1 cellular context compared by ENCODE assay signal in the genomic region with DNA sequence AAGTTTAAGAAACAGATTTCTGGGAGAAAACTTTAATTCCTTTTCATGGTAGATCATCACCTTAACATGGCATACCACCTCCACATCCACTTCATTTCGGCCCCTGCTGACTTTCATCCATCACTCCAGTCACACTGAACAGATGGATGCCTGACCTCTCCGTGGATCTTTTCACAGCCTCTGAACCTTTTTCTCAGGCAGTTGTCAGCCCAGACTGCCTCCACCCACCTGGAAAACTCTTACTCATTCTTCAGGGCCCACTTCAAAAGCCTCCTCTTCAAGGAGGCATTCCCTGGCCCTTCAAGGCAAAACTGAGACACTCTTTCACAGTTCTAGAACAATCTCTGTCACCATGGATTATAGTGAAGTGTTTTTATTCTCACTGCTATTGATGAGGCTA.
TF ChIP-seq lines count a peak whose summit lies in the region.

No MANE protein-coding gene starts in this region.

TF ChIP-seq in HCT116, 20 proteins besides CTCF, POLR2A, EP300 and RAD21 (continued from another document):
- TF ChIP-seq, protein P1, sequence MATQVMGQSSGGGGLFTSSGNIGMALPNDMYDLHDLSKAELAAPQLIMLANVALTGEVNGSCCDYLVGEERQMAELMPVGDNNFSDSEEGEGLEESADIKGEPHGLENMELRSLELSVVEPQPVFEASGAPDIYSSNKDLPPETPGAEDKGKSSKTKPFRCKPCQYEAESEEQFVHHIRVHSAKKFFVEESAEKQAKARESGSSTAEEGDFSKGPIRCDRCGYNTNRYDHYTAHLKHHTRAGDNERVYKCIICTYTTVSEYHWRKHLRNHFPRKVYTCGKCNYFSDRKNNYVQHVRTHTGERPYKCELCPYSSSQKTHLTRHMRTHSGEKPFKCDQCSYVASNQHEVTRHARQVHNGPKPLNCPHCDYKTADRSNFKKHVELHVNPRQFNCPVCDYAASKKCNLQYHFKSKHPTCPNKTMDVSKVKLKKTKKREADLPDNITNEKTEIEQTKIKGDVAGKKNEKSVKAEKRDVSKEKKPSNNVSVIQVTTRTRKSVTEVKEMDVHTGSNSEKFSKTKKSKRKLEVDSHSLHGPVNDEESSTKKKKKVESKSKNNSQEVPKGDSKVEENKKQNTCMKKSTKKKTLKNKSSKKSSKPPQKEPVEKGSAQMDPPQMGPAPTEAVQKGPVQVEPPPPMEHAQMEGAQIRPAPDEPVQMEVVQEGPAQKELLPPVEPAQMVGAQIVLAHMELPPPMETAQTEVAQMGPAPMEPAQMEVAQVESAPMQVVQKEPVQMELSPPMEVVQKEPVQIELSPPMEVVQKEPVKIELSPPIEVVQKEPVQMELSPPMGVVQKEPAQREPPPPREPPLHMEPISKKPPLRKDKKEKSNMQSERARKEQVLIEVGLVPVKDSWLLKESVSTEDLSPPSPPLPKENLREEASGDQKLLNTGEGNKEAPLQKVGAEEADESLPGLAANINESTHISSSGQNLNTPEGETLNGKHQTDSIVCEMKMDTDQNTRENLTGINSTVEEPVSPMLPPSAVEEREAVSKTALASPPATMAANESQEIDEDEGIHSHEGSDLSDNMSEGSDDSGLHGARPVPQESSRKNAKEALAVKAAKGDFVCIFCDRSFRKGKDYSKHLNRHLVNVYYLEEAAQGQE (IDR thresholded peaks at IDR 0.05; ENCODE audit: low read depth): no peak
- TF ChIP-seq SP1 (IDR thresholded peaks at IDR 0.05; ENCODE audit: low read depth) (no peak), YY1 (IDR thresholded peaks at IDR 0.05; ENCODE audit: extremely low read depth, insufficient replicate concordance, low read depth, low read length) (no peak), ZFX (IDR thresholded peaks at IDR 0.05) (no peak), POLR2AphosphoS5 (IDR thresholded peaks at IDR 0.05; ENCODE audit: low read depth, low read length) (no peak)
